Comparison of ENCODE assay signal across 17 cellular contexts in genomic region chr5:42759456-42759855, GRCh38. TPM values are rescaled to one million over a fixed set of nuclear protein-coding genes. Genes with fewer than 3 reads are reported as not detected.
"Had no signal": no experiment of that assay in that cellular context is flagged by ENCODE, and none has a peak within 500 bp of the region (broad histone marks: within the 10 kb centered on the region; RNA-seq: fewer than 3 reads in every experiment).

No MANE protein-coding gene starts in this region.

- H2AFZ ChIP-seq: hepatocyte, parathyroid adenoma had no signal

- H3K36me3 ChIP-seq: left ventricle myocardium inferior, neutrophil, thyroid gland had no signal

- H3K4me3 ChIP-seq: hepatocyte, left ventricle myocardium inferior, thyroid gland had no signal

- H3K4me1 ChIP-seq: thyroid gland had no signal

- DNase-seq: activated CD4-positive, alpha-beta T cell treated with anti-CD3 and anti-CD28 coated beads, Interleukin-2, amount 50 U/mL, for 48 hours; activated CD4-positive, CD25-positive, alpha-beta regulatory T cell treated with anti-CD3 and anti-CD28 coated beads, Interleukin-2, amount 50 U/mL, for 72 hours; activated CD8-positive, alpha-beta memory T cell treated with anti-CD3 and anti-CD28 coated beads, Interleukin-2, amount 10 ng/mL, durations not matched to agents 7 days and 5 days; activated naive CD4-positive, alpha-beta T cell treated with anti-CD3 and anti-CD28 coated beads, Interleukin-2, amount 10 ng/mL, durations not matched to agents 7 days and 5 days; activated T-cell treated with anti-CD3 and anti-CD28 coated beads, Interleukin-2, amount 50 U/mL, for 1 hour; effector memory CD8-positive, alpha-beta T cell; left ventricle myocardium inferior; mesenchymal stem cell; natural killer cell; retina; stimulated activated CD4-positive, alpha-beta T cell treated with anti-CD3 and anti-CD28 coated beads, Interleukin-4, amount 100 ng/mL, for 1 hour; stimulated activated naive B cell treated with anti-CD40 and anti-IgM and Interleukin-4, amounts not matched to agents 10 μg/mL and 1 μg/mL and 100 μg/mL, for 72 hours; thyroid gland had no signal

- H3K9me3 ChIP-seq: left ventricle myocardium inferior, neutrophil, thyroid gland had no signal

- H3K79me2 ChIP-seq: hepatocyte, parathyroid adenoma had no signal

- H3K36me3 Mint-ChIP-seq: activated naive CD4-positive, alpha-beta T cell treated with anti-CD3 and anti-CD28 coated beads, Interleukin-2, amount 10 ng/mL, durations not matched to agents 7 days and 5 days; natural killer cell had no signal

- H3K9me3 Mint-ChIP-seq: activated naive CD4-positive, alpha-beta T cell treated with anti-CD3 and anti-CD28 coated beads, Interleukin-2, amount 10 ng/mL, durations not matched to agents 7 days and 5 days; activated T-helper 2 cell treated with anti-CD3 and anti-CD28 coated beads, Interferon-gamma antibody, Interleukin-2, Interleukin-4, amounts not matched to agents 10 μg/mL and 5 μg/mL and 100 μg/mL, durations not matched to agents 14 hours and 24 hours and 36 hours; effector memory CD8-positive, alpha-beta T cell; natural killer cell; stimulated activated naive B cell treated with anti-CD40 and anti-IgM and Interleukin-4, amounts not matched to agents 10 μg/mL and 1 μg/mL and 100 μg/mL, for 72 hours had no signal

- H3K4me2 ChIP-seq: hepatocyte had no signal

- H3K27me3 ChIP-seq: hepatocyte, thyroid gland had no signal

- H3K9ac ChIP-seq: parathyroid adenoma had no signal

- H3K27ac Mint-ChIP-seq: activated CD8-positive, alpha-beta memory T cell treated with anti-CD3 and anti-CD28 coated beads, Interleukin-2, amount 10 ng/mL, durations not matched to agents 7 days and 5 days; activated naive CD4-positive, alpha-beta T cell treated with anti-CD3 and anti-CD28 coated beads, Interleukin-2, amount 10 ng/mL, durations not matched to agents 7 days and 5 days; activated T-helper 2 cell treated with anti-CD3 and anti-CD28 coated beads, Interferon-gamma antibody, Interleukin-2, Interleukin-4, amounts not matched to agents 10 μg/mL and 5 μg/mL and 100 μg/mL, durations not matched to agents 14 hours and 24 hours and 36 hours; effector memory CD8-positive, alpha-beta T cell; natural killer cell; stimulated activated naive B cell treated with anti-CD40 and anti-IgM and Interleukin-4, amounts not matched to agents 10 μg/mL and 1 μg/mL and 100 μg/mL, for 72 hours had no signal

- H3K27ac ChIP-seq: hepatocyte, left ventricle myocardium inferior, neutrophil, parathyroid adenoma, thyroid gland had no signal

- H3K4me3 Mint-ChIP-seq: activated CD8-positive, alpha-beta memory T cell treated with anti-CD3 and anti-CD28 coated beads, Interleukin-2, amount 10 ng/mL, durations not matched to agents 7 days and 5 days; activated naive CD4-positive, alpha-beta T cell treated with anti-CD3 and anti-CD28 coated beads, Interleukin-2, amount 10 ng/mL, durations not matched to agents 7 days and 5 days; effector memory CD8-positive, alpha-beta T cell; natural killer cell; stimulated activated naive B cell treated with anti-CD40 and anti-IgM and Interleukin-4, amounts not matched to agents 10 μg/mL and 1 μg/mL and 100 μg/mL, for 72 hours had no signal

- ATAC-seq: activated CD8-positive, alpha-beta memory T cell treated with anti-CD3 and anti-CD28 coated beads, Interleukin-2, amount 10 ng/mL, durations not matched to agents 7 days and 5 days; effector memory CD8-positive, alpha-beta T cell; natural killer cell; stimulated activated naive B cell treated with anti-CD40 and anti-IgM and Interleukin-4, amounts not matched to agents 10 μg/mL and 1 μg/mL and 100 μg/mL, for 72 hours had no signal

RNA-seq across cellular contexts. Expression of gene SELENOP, which starts 52.2 kb away (rescaled TPM):
- total RNA-seq: activated T-helper 2 cell treated with anti-CD3 and anti-CD28 coated beads, Interferon-gamma antibody, Interleukin-2, Interleukin-4, amounts not matched to agents 10 μg/mL and 5 μg/mL and 100 μg/mL, durations not matched to agents 14 hours and 24 hours and 36 hours had no signal
